In genomic region chr6:129350278-129350677, GRCh38 we compare ENCODE assay signal across 19 cellular contexts.
DNase-seq lines count a peak whose midpoint lies in the region; ATAC-seq and TF ChIP-seq lines count a peak whose summit lies in the region.
"Had no signal": no experiment of that assay in that cellular context is flagged by ENCODE, and none has a peak within 500 bp of the region (broad histone marks: within the 10 kb centered on the region; RNA-seq: fewer than 3 reads in every experiment).

No MANE protein-coding gene starts in this region.

- H3K4me1 Mint-ChIP-seq in WTC11 = peaks cover 2% of the 10 kb centered on the region
- H3K4me1 Mint-ChIP-seq: CD4-positive, alpha-beta memory T cell had no signal

- no peak for ATAC-seq in Right ventricle myocardium inferior
- ATAC-seq in WTC11 = no peak
- no peak for ATAC-seq in HG03439 (IDR thresholded peaks at IDR 0.05; ENCODE audit: unreplicated experiment)
- ATAC-seq: GM12878, GM23338 had no signal

- H3K36me3 ChIP-seq in left ventricle myocardium inferior = peaks cover 26% of the 10 kb centered on the region
- H3K36me3 ChIP-seq: SJCRH30 had no signal

- H3K4me3 Mint-ChIP-seq in WTC11 = no peak overlapping the region
- H3K4me3 Mint-ChIP-seq: CD4-positive, alpha-beta memory T cell; GM23338; HFFc6 had no signal

- H3K36me3 Mint-ChIP-seq in WTC11 = no peaks in the 10 kb centered on the region
- H3K36me3 Mint-ChIP-seq: CD4-positive, alpha-beta memory T cell had no signal

- peaks cover 74% of the 10 kb centered on the region for H3K4me1 ChIP-seq in left ventricle myocardium inferior
- H3K4me1 ChIP-seq: SJCRH30 had no signal

- no peaks in the 10 kb centered on the region for H3K9me3 Mint-ChIP-seq in WTC11
- H3K9me3 Mint-ChIP-seq: CD4-positive, alpha-beta memory T cell; GM23338; HFFc6 had no signal

- no peak overlapping the region for H3K4me3 ChIP-seq in left ventricle myocardium inferior
- H3K4me3 ChIP-seq: GM12878, GM23338, SJCRH30 had no signal

- DNase-seq in left ventricle myocardium inferior (no peak), Right ventricle myocardium inferior (ENCODE audit: missing footprints) (no peak), WTC11 (ENCODE audit: low spot score) (no peak), left kidney (ENCODE audit: low read depth, low spot score) (peak; percentile 57), retina (no peak), cerebellum (ENCODE audit: low spot score) (no peak)
- DNase-seq in activated CD8-positive, alpha-beta memory T cell treated with anti-CD3 and anti-CD28 coated beads for 24 hours = no peak
- DNase-seq: CD4-positive, alpha-beta memory T cell; DND-41; HFFc6; NCI-H187; NCI-H345; NCI-H69; NK-92 treated with Interleukin-12 subunit alpha and Interleukin-12 subunit beta, amount 100 ng/mL, for 24 hours; SJCRH30 had no signal

- no peaks in the 10 kb centered on the region for H3K9me3 ChIP-seq in left ventricle myocardium inferior (replicated peaks)
- H3K9me3 ChIP-seq: SJCRH30 had no signal

- H3K27me3 ChIP-seq in left ventricle myocardium inferior (ENCODE audit: low read depth) = no peaks in the 10 kb centered on the region
- H3K27me3 ChIP-seq: SJCRH30 had no signal

- TF ChIP-seq CTCF in left ventricle myocardium inferior (IDR thresholded peaks at IDR 0.05; ENCODE audit: borderline replicate concordance) (no peak), WTC11 (IDR thresholded peaks at IDR 0.05) (no peak)

- H3K27ac Mint-ChIP-seq in WTC11 = 0 out of 2 replicates have a peak overlapping the region, but pooled peaks have one; percentile 21
- H3K27ac Mint-ChIP-seq: CD4-positive, alpha-beta memory T cell; GM23338; HFFc6 had no signal

- CTCF ChIA-PET in WTC11 (lab: Charles Lee) = interaction anchor here (0.8 kb wide), 1 partner anchor 20 kb away, joined by 3 read pairs; no protein-coding TSS in a partner anchor

- intact Hi-C loops in left ventricle myocardium inferior (cut with micrococcal nuclease) = no loop called here
- intact Hi-C loops in Right ventricle myocardium inferior (cut with DNase I) = no loop called here

- POLR2A ChIA-PET in WTC11 (lab: Charles Lee) = no interaction called here

- peak overlapping the region; percentile 65 for H3K27ac ChIP-seq in left ventricle myocardium inferior (replicated peaks)
- H3K27ac ChIP-seq: RWPE1, SJCRH30 had no signal

- H3K27me3 Mint-ChIP-seq in WTC11 (ENCODE audit: low read depth) = no peaks in the 10 kb centered on the region
- H3K27me3 Mint-ChIP-seq: CD4-positive, alpha-beta memory T cell had no signal

TF ChIP-seq in WTC11, 78 proteins besides CTCF, POLR2A, EP300 and RAD21 (continues in another document):
- TF ChIP-seq ARID4B (CRISPR knock-in tag; IDR thresholded peaks at IDR 0.05; ENCODE audit: borderline replicate concordance) = no peak
- TF ChIP-seq RORB (CRISPR knock-in tag; IDR thresholded peaks at IDR 0.05) = no peak
- TF ChIP-seq EMX1 (CRISPR knock-in tag; IDR thresholded peaks at IDR 0.05) = no peak
- TF ChIP-seq MLX (CRISPR knock-in tag; IDR thresholded peaks at IDR 0.05) = no peak
- TF ChIP-seq KAT7 (CRISPR knock-in tag; IDR thresholded peaks at IDR 0.05; ENCODE audit: borderline replicate concordance) = no peak
- no peak for TF ChIP-seq ZNF532 (CRISPR knock-in tag; IDR thresholded peaks at IDR 0.05; ENCODE audit: borderline replicate concordance)
- no peak for TF ChIP-seq NR1H2 (CRISPR knock-in tag; IDR thresholded peaks at IDR 0.05)
- TF ChIP-seq NFYB (CRISPR knock-in tag; conservative IDR thresholded peaks at IDR 0.05; ENCODE audit: low read depth) = no peak
- no peak for TF ChIP-seq SOX15 (CRISPR knock-in tag; IDR thresholded peaks at IDR 0.05)
- no peak for TF ChIP-seq PRDM15 (CRISPR knock-in tag; IDR thresholded peaks at IDR 0.05)
- no peak for TF ChIP-seq FOXK1 (CRISPR knock-in tag; IDR thresholded peaks at IDR 0.05)
